8 cellular contexts compared by ENCODE assay signal in genomic region chr9:77277719-77278118, GRCh38.
"Had no signal": no experiment of that assay in that cellular context is flagged by ENCODE, and none has a peak within 500 bp of the region (broad histone marks: within the 10 kb centered on the region; RNA-seq: fewer than 3 reads in every experiment).

No MANE protein-coding gene starts in this region.

- H3K36me3 ChIP-seq: HAP-1 had no signal

- H3K9me3 ChIP-seq: HAP-1 had no signal

- H3K9ac ChIP-seq: GM23248 had no signal

- H3K4me3 ChIP-seq: GM23248, GM23338, HAP-1 had no signal

- H3K4me2 ChIP-seq: GM23338 had no signal

- DNase-seq: GM23248, GOT3, H7, H9, HCEC 1CT, HFFc6 had no signal

- H2AFZ ChIP-seq: GM23248, GM23338 had no signal

- H3K27ac ChIP-seq: GM23248 had no signal
